19 cellular contexts compared by ENCODE assay signal in genomic region chr2:31390324-31390723, GRCh38. TPM values are rescaled to one million over a fixed set of nuclear protein-coding genes. Genes with fewer than 3 reads are reported as not detected.
DNase-seq lines count a peak whose midpoint lies in the region; ATAC-seq, FAIRE-seq and TF ChIP-seq lines count a peak whose summit lies in the region.
"Had no signal": no experiment of that assay in that cellular context is flagged by ENCODE, and none has a peak within 500 bp of the region (broad histone marks: within the 10 kb centered on the region; RNA-seq: fewer than 3 reads in every experiment).

No MANE protein-coding gene starts in this region.

- no peak overlapping the region for H3K4me3 ChIP-seq in IMR-90 (ENCODE audit: insufficient read depth, low read depth, low read length)
- H3K4me3 ChIP-seq in mammary epithelial cell (replicated peaks in 1 of 3; ENCODE audit: insufficient read depth in 1 of 3, low read depth in 2 of 3, low read length in 3 of 3) = no peak overlapping the region
- no peak overlapping the region for H3K4me3 ChIP-seq in right lobe of liver
- H3K4me3 ChIP-seq: HAP-1, K562 had no signal

- no peak overlapping the region for H3K9ac ChIP-seq in IMR-90 (ENCODE audit: low read depth, low read length)
- H3K9ac ChIP-seq in mammary epithelial cell (ENCODE audit: insufficient read depth, low read length) = peak overlapping the region; percentile 23

- no peak for DNase-seq in IMR-90
- peak; percentile 99 for DNase-seq in mammary epithelial cell
- DNase-seq in glomerular visceral epithelial cell (ENCODE audit: extremely low spot score) = peak; percentile 8
- no peak for DNase-seq in type B pancreatic cell (ENCODE audit: extremely low spot score, unreplicated experiment)
- no peak for DNase-seq in GM20000 (ENCODE audit: low spot score)
- no peak for DNase-seq in urothelium cell line (ENCODE audit: low spot score)
- DNase-seq in right lobe of liver = no peak
- DNase-seq: ACHN, AML-193, DMS79, NCI-H187, NCI-H2107, NCI-H510A treated with DMSO at 0.1 percent for 48 hours, NCI-H82, OCI-M1, RPMI8226 had no signal

- H4K8ac ChIP-seq in IMR-90 (ENCODE audit: low read depth in 2 of 2, low read length in 2 of 2) = no peak overlapping the region

- no peaks in the 10 kb centered on the region for H3K4me1 Mint-ChIP-seq in type B pancreatic cell (ENCODE audit: unreplicated experiment)

- no peaks in the 10 kb centered on the region; a peak in 1 of 4 replicates for H3K79me1 ChIP-seq in IMR-90 (ENCODE audit: low read depth in 1 of 2, low read length in 2 of 2)

- H3K9me1 ChIP-seq in IMR-90 (ENCODE audit: insufficient read depth, low read length) = peaks cover 5% of the 10 kb centered on the region

- no peak for FAIRE-seq in urothelium cell line (lab: Jason Lieb, UNC)
- FAIRE-seq: K562 had no signal

- no peak overlapping the region for H2BK5ac ChIP-seq in IMR-90 (ENCODE audit: low read depth, low read length, poor library complexity, severe bottlenecking)

- H3K27ac Mint-ChIP-seq in type B pancreatic cell = peak overlapping the region; percentile 40

- TF ChIP-seq CTCF in IMR-90 (conservative IDR thresholded peaks at IDR 0.05; ENCODE audit: low read depth, low read length) (no peak), mammary epithelial cell (conservative IDR thresholded peaks at IDR 0.05 in 1 of 2, IDR thresholded peaks at IDR 0.05 in 1 of 2; ENCODE audit: extremely low read depth in 1 of 2, insufficient read depth in 1 of 2, low read depth in 1 of 2, low read length in 2 of 2) (peak in 1 of 2 donors; percentile 16), type B pancreatic cell (conservative IDR thresholded peaks at IDR 0.05) (no peak), GM20000 (IDR thresholded peaks at IDR 0.05; ENCODE audit: extremely low read depth, missing control alignments) (no peak), right lobe of liver (IDR thresholded peaks at IDR 0.05) (no peak)

- no peak overlapping the region for H3K23ac ChIP-seq in IMR-90 (ENCODE audit: low read depth, low read length)

- in situ Hi-C loops in IMR-90 (cut with MboI; ENCODE audit: low sequenced_read_pairs) (no loop called here), mammary epithelial cell (cut with MboI; ENCODE audit: low sequenced_read_pairs in 2 of 2) (no loop called here)

- BruUV-seq in IMR-90 (replicated peaks; lab: Mats Ljungman, UMichigan) (no TSS peak), mammary epithelial cell (replicated peaks; lab: Mats Ljungman, UMichigan) (no TSS peak)

- H2BK15ac ChIP-seq in IMR-90 (ENCODE audit: low read depth, low read length) = peak overlapping the region; percentile 8; the same call in 1 of the 3 replicates

- H3K36me3 ChIP-seq in IMR-90 (ENCODE audit: control insufficient read depth, insufficient read depth, low read length) = no peaks in the 10 kb centered on the region
- peaks cover 17% of the 10 kb centered on the region for H3K36me3 ChIP-seq in mammary epithelial cell (ENCODE audit: insufficient read depth, low read length)
- H3K36me3 ChIP-seq in right lobe of liver = peaks cover 0 to 12% (median 0%) of the 10 kb centered on the region in 4 donors
- H3K36me3 ChIP-seq: HAP-1 had no signal

- CTCF ChIA-PET in IMR-90 (lab: Yijun Ruan, JAX) (no interaction called here), mammary epithelial cell (lab: Charles Lee; ENCODE audit: low non-redundant PET) (no interaction called here)

- H2AK9ac ChIP-seq in IMR-90 (replicated peaks; ENCODE audit: low read depth, low read length, poor library complexity) = no peak overlapping the region

- no peaks in the 10 kb centered on the region for H3K9me3 ChIP-seq in IMR-90 (ENCODE audit: control insufficient read depth, insufficient read depth, low read length)
- peaks cover 3% of the 10 kb centered on the region for H3K9me3 ChIP-seq in mammary epithelial cell (replicated peaks; ENCODE audit: insufficient read depth, low read length)
- no peaks in the 10 kb centered on the region for H3K9me3 ChIP-seq in right lobe of liver
- H3K9me3 ChIP-seq: HAP-1 had no signal

- H3K9me3 Mint-ChIP-seq in type B pancreatic cell = no peaks in the 10 kb centered on the region

- H3K27ac ChIP-seq in IMR-90 (ENCODE audit: insufficient read depth, low read length) = no peak overlapping the region
- H3K27ac ChIP-seq in mammary epithelial cell (ENCODE audit: insufficient read depth, low read depth, low read length) = peak overlapping the region; percentile 90
- no peak overlapping the region for H3K27ac ChIP-seq in right lobe of liver
- H3K27ac ChIP-seq: C4-2B had no signal

- no peak overlapping the region for H2BK20ac ChIP-seq in IMR-90 (ENCODE audit: low read depth, low read length)

- H4K91ac ChIP-seq in IMR-90 (ENCODE audit: insufficient read depth, low read depth, low read length) = no peak overlapping the region

- H3K18ac ChIP-seq in IMR-90 (ENCODE audit: low read depth, low read length) = no peak overlapping the region

- no peaks in the 10 kb centered on the region for H3K79me2 ChIP-seq in mammary epithelial cell (ENCODE audit: insufficient read depth, low read length)

- H2AFZ ChIP-seq in IMR-90 (replicated peaks; ENCODE audit: low read length, poor library complexity) (no peak overlapping the region), mammary epithelial cell (ENCODE audit: low read depth, low read length) (no peak overlapping the region)

- no peaks in the 10 kb centered on the region for H4K20me1 ChIP-seq in IMR-90 (ENCODE audit: insufficient read depth, low read length)
- no peaks in the 10 kb centered on the region for H4K20me1 ChIP-seq in mammary epithelial cell (ENCODE audit: insufficient read depth, low read length)

- H3K56ac ChIP-seq in IMR-90 (ENCODE audit: extremely low read depth, insufficient read depth, low read length) = no peak overlapping the region

- no peak overlapping the region for H3K4ac ChIP-seq in IMR-90 (ENCODE audit: low read depth, low read length)

- ATAC-seq in IMR-90 (ENCODE audit: low read depth) (no peak), right lobe of liver (no peak)
- ATAC-seq: K562 had no signal

- H2AK5ac ChIP-seq in IMR-90 (ENCODE audit: low read depth, low read length) = no peak overlapping the region

- dilution Hi-C loops in IMR-90 (cut with HindIII; ENCODE audit: low sequenced_read_pairs, unreplicated experiment) = no loop called here
- dilution Hi-C loops in mammary epithelial cell (cut with HindIII; ENCODE audit: low sequenced_read_pairs) = no loop called here

- H3K4me3 Mint-ChIP-seq in type B pancreatic cell = no peak overlapping the region

- no peak overlapping the region for H3K4me2 ChIP-seq in IMR-90 (ENCODE audit: low read depth, low read length)
- peak overlapping the region; percentile 32 for H3K4me2 ChIP-seq in mammary epithelial cell (ENCODE audit: insufficient read depth, low read depth, low read length)

- H3K4me1 ChIP-seq in IMR-90 (ENCODE audit: control insufficient read depth, insufficient read depth, low read length) (peaks cover 1% of the 10 kb centered on the region), mammary epithelial cell (ENCODE audit: insufficient read depth, low read length) (peaks cover 36% of the 10 kb centered on the region), right lobe of liver (no peaks in the 10 kb centered on the region)
- H3K4me1 ChIP-seq: HAP-1 had no signal

- no peak for TF ChIP-seq RAD21 in IMR-90 (IDR thresholded peaks at IDR 0.05; ENCODE audit: low read length)

- H3K27me3 ChIP-seq in IMR-90 (ENCODE audit: control insufficient read depth, insufficient read depth, low read length) (no peaks in the 10 kb centered on the region), mammary epithelial cell (ENCODE audit: insufficient read depth, low read length) (no peaks in the 10 kb centered on the region), right lobe of liver (no peaks in the 10 kb centered on the region)

- intact Hi-C loops in IMR-90 (cut with micrococcal nuclease) (no loop called here), mammary epithelial cell (cut with micrococcal nuclease) (loop anchor here (1.0 to 2.0 kb wide), 4 partner anchors 11 to 158 kb away; no protein-coding TSS in a partner anchor), right lobe of liver (cut with DNase I) (no loop called here)

- H3K14ac ChIP-seq in IMR-90 (replicated peaks; ENCODE audit: low read depth, low read length) = no peak overlapping the region

- POLR2A ChIA-PET in IMR-90 (lab: Charles Lee; ENCODE audit: unreplicated experiment) = no interaction called here

- no peak for TF ChIP-seq POLR2A in IMR-90 (IDR thresholded peaks at IDR 0.05; ENCODE audit: low read depth, low read length)
- TF ChIP-seq POLR2A in right lobe of liver (IDR thresholded peaks at IDR 0.05) = no peak

- no peak overlapping the region for H2BK120ac ChIP-seq in IMR-90 (ENCODE audit: low read depth, low read length)

- H3K36me3 Mint-ChIP-seq in type B pancreatic cell = no peaks in the 10 kb centered on the region

- peaks cover 3% of the 10 kb centered on the region for H3K27me3 Mint-ChIP-seq in type B pancreatic cell

- H4K5ac ChIP-seq in IMR-90 (ENCODE audit: low read depth, low read length) = no peak overlapping the region

TF ChIP-seq in IMR-90, 13 proteins besides CTCF, POLR2A, EP300 and RAD21 (continues in another document):
- TF ChIP-seq FOS (IDR thresholded peaks at IDR 0.05; ENCODE audit: low read depth, low read length) = no peak
- TF ChIP-seq CHD1 (IDR thresholded peaks at IDR 0.05; ENCODE audit: low read depth, low read length) = no peak
- no peak for TF ChIP-seq SMC3 (IDR thresholded peaks at IDR 0.05; ENCODE audit: low read depth, low read length)
- TF ChIP-seq NFE2L2 (IDR thresholded peaks at IDR 0.05; ENCODE audit: low read depth, low read length) = no peak
- TF ChIP-seq MXI1 (IDR thresholded peaks at IDR 0.05; ENCODE audit: borderline replicate concordance, low read depth, low read length) = no peak
- no peak for TF ChIP-seq RCOR1 (IDR thresholded peaks at IDR 0.05; ENCODE audit: insufficient replicate concordance, low read length)
- no peak for TF ChIP-seq BHLHE40 (IDR thresholded peaks at IDR 0.05; ENCODE audit: low read depth, low read length)
- no peak for TF ChIP-seq USF2 (IDR thresholded peaks at IDR 0.05; ENCODE audit: low read depth, low read length)
- no peak for TF ChIP-seq MAZ (IDR thresholded peaks at IDR 0.05; ENCODE audit: borderline replicate concordance, low read depth, low read length)

RNA-seq across cellular contexts. Expression of gene XDH, which starts 24.2 kb away (rescaled TPM):
- total RNA-seq in IMR-90 (2012; rRNA removed) (0.83 and 1.1 TPM in 2 replicates), mammary epithelial cell (10 to 100 TPM; 23.3 to 51.1 TPM), type B pancreatic cell (ENCODE audit: low replicate concordance) (2.5 and 7.7 TPM in 2 replicates), right lobe of liver (10 to 100 TPM; 26.7 to 62.0 (median 37.8) TPM)
- polyA plus RNA-seq in IMR-90 (2012; rRNA removed) (0.46 and 0.80 TPM in 2 replicates), mammary epithelial cell (45.1 TPM)
- polyA plus RNA-seq in IMR-90 (2012; cell fraction: cytosol; rRNA removed) = 0.17 and 0.25 TPM in 2 replicates
- polyA plus RNA-seq in IMR-90 (2012; cell fraction: nucleus; rRNA removed; ENCODE audit: low replicate concordance) = 0.45 and 1.1 TPM in 2 replicates
- polyA minus RNA-seq in mammary epithelial cell = 118 TPM

Comparison
In these comparisons a context has a peak if more than half of its experiments do, and no peak if none do; other contexts are left out.
1. DNase-seq: peak in mammary epithelial cell (single experiment) and glomerular visceral epithelial cell (single experiment); none in IMR-90 (single experiment), type B pancreatic cell (single experiment), GM20000 (single experiment), urothelium cell line (single experiment) and right lobe of liver (0 of 3).